18 cellular contexts compared by ENCODE assay signal in genomic region chr14:104184506-104184905, GRCh38. TPM values are rescaled to one million over a fixed set of nuclear protein-coding genes. Genes with fewer than 3 reads are reported as not detected.
DNase-seq lines count a peak whose midpoint lies in the region; ATAC-seq and TF ChIP-seq lines count a peak whose summit lies in the region.
"Had no signal": no experiment of that assay in that cellular context is flagged by ENCODE, and none has a peak within 500 bp of the region (broad histone marks: within the 10 kb centered on the region; RNA-seq: fewer than 3 reads in every experiment).

No MANE protein-coding gene starts in this region.

- no peak overlapping the region for H3K4me3 ChIP-seq in heart right ventricle
- no peak overlapping the region for H3K4me3 ChIP-seq in lower lobe of right lung
- no peak overlapping the region for H3K4me3 ChIP-seq in upper lobe of right lung
- H3K4me3 ChIP-seq: ascending aorta, esophagus squamous epithelium had no signal

- H3K4me3 Mint-ChIP-seq in WTC11 = no peak overlapping the region

- H3K4me1 Mint-ChIP-seq in WTC11 = no peaks in the 10 kb centered on the region; the same call in 1 of the 2 replicates

- H3K36me3 ChIP-seq in heart right ventricle (no peaks in the 10 kb centered on the region), lower lobe of right lung (no peaks in the 10 kb centered on the region), upper lobe of right lung (no peaks in the 10 kb centered on the region)
- H3K36me3 ChIP-seq: ascending aorta, esophagus squamous epithelium had no signal

- H3K27me3 ChIP-seq in heart right ventricle = peaks cover 0 to 3% (median 0%) of the 10 kb centered on the region in 7 donors
- H3K27me3 ChIP-seq in lower lobe of right lung (ENCODE audit: low read depth) = peaks cover 6% of the 10 kb centered on the region
- no peaks in the 10 kb centered on the region for H3K27me3 ChIP-seq in upper lobe of right lung
- H3K27me3 ChIP-seq: ascending aorta had no signal

- H3K36me3 Mint-ChIP-seq in WTC11 = no peaks in the 10 kb centered on the region

- H3K27ac ChIP-seq in heart right ventricle (peak overlapping the region; percentile 54 to 88 (median 76)), lower lobe of right lung (peak overlapping the region; percentile 63), upper lobe of right lung (peak overlapping the region; percentile 36)
- H3K27ac ChIP-seq: ascending aorta had no signal

- no peaks in the 10 kb centered on the region for H3K9me3 Mint-ChIP-seq in WTC11

- H3K27me3 Mint-ChIP-seq in WTC11 (ENCODE audit: low read depth) = no peaks in the 10 kb centered on the region

- H3K4me1 ChIP-seq in heart right ventricle (peaks cover 3 to 49% (median 8%) of the 10 kb centered on the region in 9 donors), lower lobe of right lung (peaks cover 9% of the 10 kb centered on the region), upper lobe of right lung (no peaks in the 10 kb centered on the region)
- H3K4me1 ChIP-seq: ascending aorta had no signal

- intact Hi-C loops in heart right ventricle (cut with DNase I) = no loop called here
- intact Hi-C loops in left cardiac atrium (cut with DNase I) = no loop called here
- intact Hi-C loops in lower lobe of right lung (cut with DNase I) = no loop called here
- intact Hi-C loops in upper lobe of right lung (cut with DNase I) = no loop called here

- no peak for TF ChIP-seq CTCF in heart right ventricle (IDR thresholded peaks at IDR 0.05)
- no peak for TF ChIP-seq CTCF in WTC11 (IDR thresholded peaks at IDR 0.05)
- TF ChIP-seq CTCF in lower lobe of right lung (IDR thresholded peaks at IDR 0.05) = no peak
- no peak for TF ChIP-seq CTCF in upper lobe of right lung (IDR thresholded peaks at IDR 0.05)

- ATAC-seq in heart right ventricle = peak in 7 of 8 donors; percentile 8 to 55 (median 39)
- ATAC-seq in left cardiac atrium = no peak
- peak; percentile 27 for ATAC-seq in WTC11
- no peak for ATAC-seq in lower lobe of right lung
- no peak for ATAC-seq in upper lobe of right lung

- 63 to 76% methylated on average over 12 of the region's 12 CpGs for WGBS in heart right ventricle, 2 donors

- DNase-seq in heart right ventricle (no peak), left cardiac atrium (no peak), WTC11 (ENCODE audit: low spot score) (no peak), lower lobe of right lung (no peak), upper lobe of right lung (no peak), NCI-H748 (lab: John Stamatoyannopoulos, UW; ENCODE audit: unreplicated experiment) (no peak), UCSD-AML1 (lab: John Stamatoyannopoulos, UW; ENCODE audit: unreplicated experiment) (no peak)
- no peak for DNase-seq in stimulated activated CD4-positive, alpha-beta T cell treated with anti-CD3 and anti-CD28 coated beads, Interleukin-12 subunit alpha, Interleukin-12 subunit beta, amount 100 ng/mL, for 4 hours
- DNase-seq: activated CD4-positive, alpha-beta T cell treated with anti-CD3 and anti-CD28 coated beads for 1 hour; activated CD8-positive, alpha-beta memory T cell treated with anti-CD3 and anti-CD28 coated beads for 24 hours; activated naive CD4-positive, alpha-beta T cell treated with anti-CD3 and anti-CD28 coated beads, Interleukin-2, amount 50 U/mL, for 16 hours; activated T-cell treated with anti-CD3 and anti-CD28 coated beads, Interleukin-2, amount 50 U/mL, for 48 hours; Calu3; esophagus squamous epithelium; NCI-H146; NCI-H2171; nucleus accumbens had no signal

- peak overlapping the region; percentile 65 for H3K27ac Mint-ChIP-seq in WTC11

- CTCF ChIA-PET in WTC11 (lab: Charles Lee) = no interaction called here

- POLR2A ChIA-PET in WTC11 (lab: Charles Lee) = no interaction called here

- H3K9me3 ChIP-seq in heart right ventricle (no peaks in the 10 kb centered on the region), lower lobe of right lung (no peaks in the 10 kb centered on the region), upper lobe of right lung (no peaks in the 10 kb centered on the region)
- H3K9me3 ChIP-seq: ascending aorta, esophagus squamous epithelium had no signal

TF ChIP-seq in WTC11, 78 proteins besides CTCF, POLR2A, EP300 and RAD21 (continues in another document):
- TF ChIP-seq PRRX2 (CRISPR knock-in tag; IDR thresholded peaks at IDR 0.05) (no peak), ZNF281 (CRISPR knock-in tag; IDR thresholded peaks at IDR 0.05) (no peak), TEAD1 (CRISPR knock-in tag; IDR thresholded peaks at IDR 0.05) (no peak), ZNF512 (CRISPR knock-in tag; IDR thresholded peaks at IDR 0.05; ENCODE audit: borderline replicate concordance) (no peak), E2F4 (CRISPR knock-in tag; IDR thresholded peaks at IDR 0.05; ENCODE audit: borderline replicate concordance, low read depth) (no peak), NFATC4 (CRISPR knock-in tag; IDR thresholded peaks at IDR 0.05) (no peak), ETV6 (CRISPR knock-in tag; IDR thresholded peaks at IDR 0.05) (no peak), MYBL2 (CRISPR knock-in tag; IDR thresholded peaks at IDR 0.05) (no peak), RELA (CRISPR knock-in tag; IDR thresholded peaks at IDR 0.05; ENCODE audit: borderline replicate concordance) (no peak)

RNA-seq across cellular contexts. Expression of gene KIF26A, which starts 46.1 kb away (rescaled TPM):
- 10 to 100 TPM in 1 of 10 donors, 1 to 10 TPM in 9; 5.7 to 12.2 (median 6.7) TPM for total RNA-seq in heart right ventricle
- 1 to 10 TPM; 4.1 to 5.9 TPM for polyA plus RNA-seq in heart right ventricle
- total RNA-seq in left cardiac atrium = 1 to 10 TPM; 7.6 to 8.1 TPM
- total RNA-seq in WTC11 (2021) = 36.4 to 53.4 TPM (median 39.5 TPM) in 3 replicates
- 4.4 TPM for total RNA-seq in lower lobe of right lung
- total RNA-seq in upper lobe of right lung = 5.9 TPM

Comparison
In these comparisons a context has a peak if more than half of its experiments do, and no peak if none do; other contexts are left out.
1. ATAC-seq: peak in heart right ventricle (7 of 8) and WTC11 (single experiment); none in left cardiac atrium (0 of 2), lower lobe of right lung (0 of 2) and upper lobe of right lung (single experiment).
2. Peak in every context shown above with its lines, with median percentiles within 50 percentile points of each other: H3K27ac ChIP-seq.